In the genomic region with DNA sequence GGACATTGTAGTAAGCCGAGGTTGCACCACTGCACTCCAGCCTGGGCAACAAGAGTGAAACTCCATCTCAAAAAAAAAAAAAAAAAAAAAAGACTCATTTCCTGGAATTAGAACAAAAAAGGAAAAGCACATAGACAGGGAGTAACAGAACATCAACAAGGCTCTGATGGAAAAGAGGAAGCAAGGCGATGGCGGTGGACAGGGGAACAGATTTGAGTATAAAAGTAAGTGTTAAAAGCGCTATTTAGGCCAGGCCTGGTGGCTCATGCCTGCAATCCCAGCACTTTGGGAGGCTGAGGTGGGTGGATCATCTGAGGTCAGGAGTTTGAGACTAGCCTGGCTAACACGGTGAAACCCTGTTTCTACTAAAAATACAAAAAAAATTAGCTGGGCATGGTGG, we compare ENCODE assay signal across 1 cellular context. TPM values are rescaled to one million over a fixed set of nuclear protein-coding genes. Genes with fewer than 3 reads are reported as not detected.
"Had no signal": no experiment of that assay in that cellular context is flagged by ENCODE, and none has a peak within 500 bp of the region (broad histone marks: within the 10 kb centered on the region; RNA-seq: fewer than 3 reads in every experiment).

No MANE protein-coding gene starts in this region.

RNA-seq across cellular contexts. Expression of a gene that starts 52.8 kb away (rescaled TPM):
- total RNA-seq: occipital lobe had no signal
